Comparison of ENCODE assay signal across 9 cellular contexts in genomic region chr2:239882335-239882734, GRCh38.
DNase-seq lines count a peak whose midpoint lies in the region; ATAC-seq and TF ChIP-seq lines count a peak whose summit lies in the region.
"Had no signal": no experiment of that assay in that cellular context is flagged by ENCODE, and none has a peak within 500 bp of the region (broad histone marks: within the 10 kb centered on the region; RNA-seq: fewer than 3 reads in every experiment).

No MANE protein-coding gene starts in this region.

- no peak overlapping the region for H3K4me2 ChIP-seq in PC-9

- peaks cover 4% of the 10 kb centered on the region; the same call in 1 of the 2 replicates for H3K9me2 ChIP-seq in PC-9 (ENCODE audit: insufficient read depth)

- no peaks in the 10 kb centered on the region; the same call in 1 of the 2 replicates for H4K20me1 ChIP-seq in PC-9 (ENCODE audit: insufficient read depth)

- intact Hi-C loops in PC-9 (cut with micrococcal nuclease; ENCODE audit: unreplicated experiment) = loop anchor here (1.0 to 2.0 kb wide), 2 partner anchors 58 to 846 kb away; no protein-coding TSS in a partner anchor
- intact Hi-C loops in left cardiac atrium (cut with DNase I) = loop anchor here (5.0 to 10.0 kb wide), 2 partner anchors 845 to 848 kb away; no protein-coding TSS in a partner anchor
- intact Hi-C loops in gastrocnemius medialis (cut with DNase I; ENCODE audit: low total_unique reads) = loop anchor here (2.0 kb wide), 1 partner anchor 846 kb away; no protein-coding TSS in a partner anchor

- H3K4me3 ChIP-seq in PC-9 (no peak overlapping the region), gastrocnemius medialis (no peak overlapping the region)

- TF ChIP-seq POLR2A in gastrocnemius medialis (IDR thresholded peaks at IDR 0.05) = no peak

- POLR2A ChIA-PET in PC-9 (lab: Charles Lee; ENCODE audit: unreplicated experiment) = no interaction called here

- H3K27ac ChIP-seq in PC-9 (no peak overlapping the region), gastrocnemius medialis (no peak overlapping the region)
- H3K27ac ChIP-seq: epithelial cell of prostate had no signal

- H3F3A ChIP-seq in PC-9 (ENCODE audit: insufficient read depth, low read depth) = no peaks in the 10 kb centered on the region

- no TSS peak for BruUV-seq in PC-9 (replicated peaks; lab: Mats Ljungman, UMichigan)

- no peaks in the 10 kb centered on the region for H3K79me2 ChIP-seq in PC-9 (ENCODE audit: low read depth)

- H3K4me1 ChIP-seq in PC-9 (replicated peaks; ENCODE audit: insufficient read depth) = no peaks in the 10 kb centered on the region
- peaks cover 0 to 6% of the 10 kb centered on the region in 2 donors for H3K4me1 ChIP-seq in gastrocnemius medialis

- DNase-seq in SHP77 (lab: John Stamatoyannopoulos, UW) (peak; percentile 52 to 56), SHP77 treated with DMSO at 0.1 percent for 48 hours (lab: John Stamatoyannopoulos, UW) (no peak), PC-9 (peak; percentile 46 to 60), left cardiac atrium (peak; percentile 48), gastrocnemius medialis (peak in 1 of 2 donors; percentile 33), middle frontal gyrus (ENCODE audit: extremely low spot score, low spot score) (no peak), T1000 (lab: John Stamatoyannopoulos, UW) (no peak)
- peak; percentile 59 for DNase-seq in activated naive CD4-positive, alpha-beta T cell treated with Interleukin-2 at 50 U/mL for 16 hours

- CTCF ChIA-PET in PC-9 (lab: Charles Lee) = no interaction called here

- peaks cover 48% of the 10 kb centered on the region for H3K27me3 ChIP-seq in PC-9 (ENCODE audit: insufficient read depth, low read depth)
- H3K27me3 ChIP-seq in gastrocnemius medialis = no peaks in the 10 kb centered on the region

- peaks cover 23% of the 10 kb centered on the region for H3K9me3 ChIP-seq in PC-9 (ENCODE audit: insufficient read depth, low read depth)
- peaks cover 0 to 3% (median 0%) of the 10 kb centered on the region in 3 donors for H3K9me3 ChIP-seq in gastrocnemius medialis

- H3K36me3 ChIP-seq in PC-9 (ENCODE audit: low read depth) (no peaks in the 10 kb centered on the region), gastrocnemius medialis (no peaks in the 10 kb centered on the region)

- H2AFZ ChIP-seq in PC-9 = no peak overlapping the region

- in situ Hi-C loops in gastrocnemius medialis (cut with MboI; ENCODE audit: low sequenced_read_pairs in 4 of 4) = loop anchor here (10.0 to 25.0 kb wide), 3 partner anchors 470 to 848 kb away; partner anchors contain the start of gene HDAC4 (in 1 of the 4)

- peak; percentile 76 to 77 for ATAC-seq in left cardiac atrium
- ATAC-seq in gastrocnemius medialis = peak; percentile 58 to 79

- TF ChIP-seq CTCF in PC-9 (conservative IDR thresholded peaks at IDR 0.05) (peak; percentile 82), gastrocnemius medialis (IDR thresholded peaks at IDR 0.05 in 4 of 5, conservative IDR thresholded peaks at IDR 0.05 in 1 of 5) (peak; percentile 45 to 62 (median 59))

Comparison
In these comparisons a context has a peak if more than half of its experiments do, and no peak if none do; other contexts are left out.
1. DNase-seq: peak in SHP77 (2 of 2), PC-9 (2 of 2), activated naive CD4-positive, alpha-beta T cell treated with Interleukin-2 at 50 U/mL for 16 hours (single experiment) and left cardiac atrium (single experiment); none in SHP77 treated with DMSO at 0.1 percent for 48 hours (single experiment), middle frontal gyrus (single experiment) and T1000 (single experiment).